In genomic region chr1:146036990-146037646, GRCh38 we compare ENCODE assay signal across 1 cellular context.
TF ChIP-seq lines count a peak whose summit lies in the region.

No MANE protein-coding gene starts in this region.

TF ChIP-seq in K562, 482 proteins besides CTCF, POLR2A, EP300 and RAD21 (continued from another document and continues in another):
- TF ChIP-seq ELK3 (CRISPR knock-in tag; IDR thresholded peaks at IDR 0.05) (no peak), CTCFL (IDR thresholded peaks at IDR 0.05; ENCODE audit: borderline replicate concordance, insufficient read depth, low read depth, low read length, poor library complexity, severe bottlenecking) (no peak), SRSF7 (optimal IDR thresholded peaks at IDR 0.05; ENCODE audit: low read depth, low read length) (no peak), ZNF263 (CRISPR knock-in tag; IDR thresholded peaks at IDR 0.05; ENCODE audit: borderline replicate concordance) (peak; percentile 54; the same call in 1 of the 2 replicates), ADNP (tag; IDR thresholded peaks at IDR 0.05) (no peak), CREB5 (CRISPR knock-in tag; IDR thresholded peaks at IDR 0.05) (no peak), BRF1 (IDR thresholded peaks at IDR 0.05; ENCODE audit: borderline replicate concordance, extremely low read depth, insufficient read length) (no peak), MIER1 (IDR thresholded peaks at IDR 0.05; ENCODE audit: low read depth) (no peak), XRCC3 (IDR thresholded peaks at IDR 0.05) (no peak), TEAD2 (tag; IDR thresholded peaks at IDR 0.05) (no peak), L3MBTL2 (IDR thresholded peaks at IDR 0.05) (no peak; the same call in 1 of the 2 replicates), HDAC6 (IDR thresholded peaks at IDR 0.05; ENCODE audit: low read depth, low read length) (peak; percentile 64; the same call in 1 of the 2 replicates), ETS1 (conservative IDR thresholded peaks at IDR 0.05; ENCODE audit: control insufficient read depth, low read depth, low read length) (peak; percentile 87), ZNF707 (CRISPR knock-in tag; conservative IDR thresholded peaks at IDR 0.05) (no peak), POLR2AphosphoS2 (IDR thresholded peaks at IDR 0.05; ENCODE audit: low read length) (no peak), ZNF175 (CRISPR knock-in tag; IDR thresholded peaks at IDR 0.05; ENCODE audit: low read depth) (no peak; the same call in 1 of the 2 replicates), NONO (IDR thresholded peaks at IDR 0.05; ENCODE audit: low read depth in 2 of 2, low read length in 1 of 2) (no peak), PML (IDR thresholded peaks at IDR 0.05; ENCODE audit: low read length) (no peak), GTF2F1 (IDR thresholded peaks at IDR 0.05; ENCODE audit: low read depth, low read length) (peak; percentile 48; the same call in 1 of the 2 replicates), ZBTB5 (IDR thresholded peaks at IDR 0.05) (peak; percentile 78), ZNF785 (CRISPR knock-in tag; IDR thresholded peaks at IDR 0.05) (no peak), PHF21A (IDR thresholded peaks at IDR 0.05; ENCODE audit: borderline replicate concordance, low read depth) (peak; percentile 74; the same call in 1 of the 2 replicates), OTX1 (CRISPR knock-in tag; IDR thresholded peaks at IDR 0.05) (0 out of 2 replicates have a peak, but pooled peaks have one; percentile 53), CEBPZ (IDR thresholded peaks at IDR 0.05; ENCODE audit: borderline replicate concordance, low read depth, low read length) (no peak), HNRNPK (IDR thresholded peaks at IDR 0.05; ENCODE audit: low read depth, low read length, poor library complexity, severe bottlenecking) (no peak), ZNF75A (CRISPR knock-in tag; IDR thresholded peaks at IDR 0.05) (no peak), BACH1 (tag; IDR thresholded peaks at IDR 0.05) (peak; percentile 56; the same call in 1 of the 2 replicates), RERE (CRISPR knock-in tag; IDR thresholded peaks at IDR 0.05; ENCODE audit: borderline replicate concordance) (no peak), ZNF778 (CRISPR knock-in tag; IDR thresholded peaks at IDR 0.05) (no peak), XRCC4 (IDR thresholded peaks at IDR 0.05; ENCODE audit: extremely low read depth, insufficient read depth, insufficient read length) (no peak), E2F1 (CRISPR knock-in tag; IDR thresholded peaks at IDR 0.05) (peak; percentile 72), PRPF4 (IDR thresholded peaks at IDR 0.05; ENCODE audit: insufficient read depth, low read depth, low read length, poor library complexity, severe bottlenecking) (no peak), ZNF232 (CRISPR knock-in tag; IDR thresholded peaks at IDR 0.05) (no peak), ATF2 (CRISPR knock-in tag; IDR thresholded peaks at IDR 0.05) (no peak), CREB1 (IDR thresholded peaks at IDR 0.05) (no peak), CREB1 (CRISPR knock-in tag; IDR thresholded peaks at IDR 0.05) (no peak), KAT2B (IDR thresholded peaks at IDR 0.05; ENCODE audit: low read depth, low read length) (no peak), GABPB2 (CRISPR knock-in tag; conservative IDR thresholded peaks at IDR 0.05) (no peak; the same call in 1 of the 2 replicates), ZNF589 (CRISPR knock-in tag; IDR thresholded peaks at IDR 0.05; ENCODE audit: low read depth) (0 out of 2 replicates have a peak, but pooled peaks have one; percentile 48), FOXM1 (IDR thresholded peaks at IDR 0.05; ENCODE audit: low read depth) (no peak), FOXM1 (CRISPR knock-in tag; IDR thresholded peaks at IDR 0.05; ENCODE audit: low read depth) (no peak), NFXL1 (CRISPR knock-in tag; IDR thresholded peaks at IDR 0.05) (no peak)
